1 cellular context compared by ENCODE assay signal in genomic region chr20:3871549-3872265, GRCh38.
TF ChIP-seq lines count a peak whose summit lies in the region.

No MANE protein-coding gene starts in this region.

TF ChIP-seq in K562, 482 proteins besides CTCF, POLR2A, EP300 and RAD21:
- TF ChIP-seq, protein P1, sequence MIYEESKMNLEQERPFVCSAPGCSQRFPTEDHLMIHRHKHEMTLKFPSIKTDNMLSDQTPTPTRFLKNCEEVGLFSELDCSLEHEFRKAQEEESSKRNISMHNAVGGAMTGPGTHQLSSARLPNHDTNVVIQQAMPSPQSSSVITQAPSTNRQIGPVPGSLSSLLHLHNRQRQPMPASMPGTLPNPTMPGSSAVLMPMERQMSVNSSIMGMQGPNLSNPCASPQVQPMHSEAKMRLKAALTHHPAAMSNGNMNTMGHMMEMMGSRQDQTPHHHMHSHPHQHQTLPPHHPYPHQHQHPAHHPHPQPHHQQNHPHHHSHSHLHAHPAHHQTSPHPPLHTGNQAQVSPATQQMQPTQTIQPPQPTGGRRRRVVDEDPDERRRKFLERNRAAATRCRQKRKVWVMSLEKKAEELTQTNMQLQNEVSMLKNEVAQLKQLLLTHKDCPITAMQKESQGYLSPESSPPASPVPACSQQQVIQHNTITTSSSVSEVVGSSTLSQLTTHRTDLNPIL (CRISPR knock-in tag; IDR thresholded peaks at IDR 0.05), result no peak
- TF ChIP-seq RFX1 (IDR thresholded peaks at IDR 0.05), result peak; percentile 28; the same call in 1 of the 2 replicates
TF ChIP-seq in K562: peak in this region for 1.
